Comparison of ENCODE assay signal across 12 cellular contexts in the genomic region with DNA sequence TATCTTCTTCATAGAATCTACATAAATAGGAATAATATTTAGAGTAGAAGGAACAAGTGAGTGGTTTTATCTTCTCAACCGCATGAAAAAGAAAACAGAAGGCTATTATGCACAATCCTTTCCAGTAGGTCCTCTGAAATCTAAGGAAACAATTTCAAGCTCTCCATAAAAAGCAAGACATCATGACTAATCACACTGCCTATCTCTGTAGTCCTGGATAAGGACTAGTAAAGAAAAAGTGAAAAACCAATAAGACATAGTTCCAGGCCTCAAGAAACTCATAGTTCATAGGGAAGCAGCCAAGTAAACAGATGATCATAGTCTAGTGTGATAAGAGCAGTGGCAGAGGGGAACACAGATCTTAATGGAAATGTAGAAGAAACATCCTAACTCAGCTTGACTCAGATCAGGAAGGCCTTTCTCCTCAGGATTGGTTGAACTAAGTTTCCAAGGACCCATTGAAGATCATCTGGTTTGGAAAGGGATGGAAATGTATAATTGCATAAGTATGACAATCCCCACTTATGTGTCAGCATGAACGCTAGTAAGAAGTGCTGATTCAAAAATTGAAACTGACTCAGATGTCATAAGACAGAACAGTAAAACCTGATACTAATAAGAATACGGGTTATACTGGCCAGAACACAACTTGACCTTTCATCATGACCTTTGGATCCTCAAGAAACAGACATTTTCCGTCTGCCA.
DNase-seq lines count a peak whose midpoint lies in the region; ATAC-seq and TF ChIP-seq lines count a peak whose summit lies in the region.
"Had no signal": no experiment of that assay in that cellular context is flagged by ENCODE, and none has a peak within 500 bp of the region (broad histone marks: within the 10 kb centered on the region; RNA-seq: fewer than 3 reads in every experiment).

No MANE protein-coding gene starts in this region.

- no peaks in the 10 kb centered on the region for H3K27me3 Mint-ChIP-seq in MCF 10A (ENCODE audit: insufficient read depth, unreplicated experiment)
- H3K27me3 Mint-ChIP-seq in activated CD8-positive, alpha-beta memory T cell treated with anti-CD3 and anti-CD28 coated beads, Interleukin-2, amount 10 ng/mL, durations not matched to agents 7 days and 5 days: no peaks in the 10 kb centered on the region

- no peaks in the 10 kb centered on the region for H3K9me3 ChIP-seq in breast epithelium
- H3K9me3 ChIP-seq: tibial artery had no signal

- no peaks in the 10 kb centered on the region for H3K36me3 ChIP-seq in breast epithelium
- no peaks in the 10 kb centered on the region for H3K36me3 ChIP-seq in H7 (replicated peaks; ENCODE audit: control insufficient read depth, insufficient read depth, low read length)
- H3K36me3 ChIP-seq: tibial artery had no signal

- H3K4me3 ChIP-seq in breast epithelium (no peak overlapping the region), choroid plexus epithelial cell (ENCODE audit: low read depth, low read length) (no peak overlapping the region), H7 (ENCODE audit: insufficient read depth, low read depth, low read length) (no peak overlapping the region)
- H3K4me3 ChIP-seq: tibial artery had no signal

- peak; percentile 65 for ATAC-seq in HG02973 (IDR thresholded peaks at IDR 0.05; ENCODE audit: unreplicated experiment)
- no peak for ATAC-seq in activated CD8-positive, alpha-beta memory T cell treated with anti-CD3 and anti-CD28 coated beads, Interleukin-2, amount 10 ng/mL, durations not matched to agents 7 days and 5 days

- no peak for TF ChIP-seq POLR2A in breast epithelium (IDR thresholded peaks at IDR 0.05)

- H3K27ac Mint-ChIP-seq in MCF 10A (ENCODE audit: low read depth, unreplicated experiment): no peak overlapping the region
- no peak overlapping the region for H3K27ac Mint-ChIP-seq in activated CD8-positive, alpha-beta memory T cell treated with anti-CD3 and anti-CD28 coated beads, Interleukin-2, amount 10 ng/mL, durations not matched to agents 7 days and 5 days

- H3K27ac ChIP-seq in breast epithelium: peak overlapping the region in 1 of 2 donors; percentile 19
- H3K27ac ChIP-seq: tibial artery had no signal

- TF ChIP-seq CTCF in MCF 10A (IDR thresholded peaks at IDR 0.05; ENCODE audit: unreplicated experiment) (no peak), breast epithelium (IDR thresholded peaks at IDR 0.05) (no peak), choroid plexus epithelial cell (conservative IDR thresholded peaks at IDR 0.05; ENCODE audit: low read depth, low read length) (no peak)

- no TSS peak for BruUV-seq in MCF 10A (replicated peaks; lab: Mats Ljungman, UMichigan)

- H3K9me3 Mint-ChIP-seq in MCF 10A (ENCODE audit: unreplicated experiment): peaks cover 19% of the 10 kb centered on the region
- H3K9me3 Mint-ChIP-seq in activated CD8-positive, alpha-beta memory T cell treated with anti-CD3 and anti-CD28 coated beads, Interleukin-2, amount 10 ng/mL, durations not matched to agents 7 days and 5 days (ENCODE audit: low read depth): no peaks in the 10 kb centered on the region

- H3K27me3 ChIP-seq in breast epithelium (no peaks in the 10 kb centered on the region), H7 (ENCODE audit: control insufficient read depth, insufficient read depth, low read length) (no peaks in the 10 kb centered on the region)
- H3K27me3 ChIP-seq: tibial artery had no signal

- POLR2A ChIA-PET in MCF 10A (lab: Yijun Ruan, JAX): no interaction called here

- no peak overlapping the region for H3K4me3 Mint-ChIP-seq in MCF 10A (ENCODE audit: unreplicated experiment)
- H3K4me3 Mint-ChIP-seq in activated CD8-positive, alpha-beta memory T cell treated with anti-CD3 and anti-CD28 coated beads, Interleukin-2, amount 10 ng/mL, durations not matched to agents 7 days and 5 days: no peak overlapping the region

- DNase-seq in MCF 10A (ENCODE audit: unreplicated experiment) (peak; percentile 22), breast epithelium (ENCODE audit: low spot score in 2 of 2) (no peak), choroid plexus epithelial cell (ENCODE audit: low read depth) (peak; percentile 46), stromal cell of bone marrow (ENCODE audit: low read depth) (peak; percentile 83), H7 (no peak), inferior parietal cortex (ENCODE audit: extremely low spot score) (no peak)
- DNase-seq in activated CD8-positive, alpha-beta memory T cell treated with anti-CD3 and anti-CD28 coated beads, Interleukin-2, amount 10 ng/mL, durations not matched to agents 7 days and 5 days: no peak
- DNase-seq: activated CD4-positive, CD25-positive, alpha-beta regulatory T cell treated with anti-CD3 and anti-CD28 coated beads, Interleukin-2, amount 50 U/mL, for 72 hours; activated effector memory CD4-positive, alpha-beta T cell treated with Interleukin-2 at 50 U/mL for 16 hours; NCI-H1417; tibial artery had no signal

- no peaks in the 10 kb centered on the region for H3K4me1 ChIP-seq in breast epithelium
- H3K4me1 ChIP-seq: tibial artery had no signal

- H3K36me3 Mint-ChIP-seq in MCF 10A (ENCODE audit: insufficient read depth, unreplicated experiment): no peaks in the 10 kb centered on the region
- H3K36me3 Mint-ChIP-seq in activated CD8-positive, alpha-beta memory T cell treated with anti-CD3 and anti-CD28 coated beads, Interleukin-2, amount 10 ng/mL, durations not matched to agents 7 days and 5 days: no peaks in the 10 kb centered on the region

- intact Hi-C loops in MCF 10A (cut with micrococcal nuclease) (no loop called here), breast epithelium (cut with DNase I; ENCODE audit: low total_unique reads) (no loop called here)

- CTCF ChIA-PET in MCF 10A (lab: Yijun Ruan, JAX): no interaction called here
- CTCF ChIA-PET in activated CD8-positive, alpha-beta memory T cell treated with anti-CD3 and anti-CD28 coated beads, Interleukin-2, amount 10 ng/mL, durations not matched to agents 7 days and 5 days (lab: Charles Lee): no interaction called here

- H3K4me1 Mint-ChIP-seq in MCF 10A (ENCODE audit: insufficient read depth, unreplicated experiment): no peaks in the 10 kb centered on the region
- H3K4me1 Mint-ChIP-seq in activated CD8-positive, alpha-beta memory T cell treated with anti-CD3 and anti-CD28 coated beads, Interleukin-2, amount 10 ng/mL, durations not matched to agents 7 days and 5 days: peaks cover 2% of the 10 kb centered on the region

Comparison
In these comparisons a context has a peak if more than half of its experiments do, and no peak if none do; other contexts are left out.
1. DNase-seq: peak in MCF 10A (single experiment), choroid plexus epithelial cell (single experiment) and stromal cell of bone marrow (single experiment); none in breast epithelium (0 of 2), H7 (single experiment), inferior parietal cortex (single experiment) and activated CD8-positive, alpha-beta memory T cell treated with anti-CD3 and anti-CD28 coated beads, Interleukin-2, amount 10 ng/mL, durations not matched to agents 7 days and 5 days (single experiment).